1 cellular context compared by ENCODE assay signal in genomic region chr15:79004336-79004735, GRCh38.
A peak's percentile ranks its signal among the peaks of the same experiment; 100 is the strongest.
TF ChIP-seq lines count a peak whose summit lies in the region.

No MANE protein-coding gene starts in this region.

TF ChIP-seq in GM12878, 131 proteins besides CTCF, POLR2A, EP300 and RAD21 (continued from another document and continues in another):
- TF ChIP-seq, protein P1, sequence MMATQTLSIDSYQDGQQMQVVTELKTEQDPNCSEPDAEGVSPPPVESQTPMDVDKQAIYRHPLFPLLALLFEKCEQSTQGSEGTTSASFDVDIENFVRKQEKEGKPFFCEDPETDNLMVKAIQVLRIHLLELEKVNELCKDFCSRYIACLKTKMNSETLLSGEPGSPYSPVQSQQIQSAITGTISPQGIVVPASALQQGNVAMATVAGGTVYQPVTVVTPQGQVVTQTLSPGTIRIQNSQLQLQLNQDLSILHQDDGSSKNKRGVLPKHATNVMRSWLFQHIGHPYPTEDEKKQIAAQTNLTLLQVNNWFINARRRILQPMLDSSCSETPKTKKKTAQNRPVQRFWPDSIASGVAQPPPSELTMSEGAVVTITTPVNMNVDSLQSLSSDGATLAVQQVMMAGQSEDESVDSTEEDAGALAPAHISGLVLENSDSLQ (IDR thresholded peaks at IDR 0.05) = no peak
- TF ChIP-seq EED (IDR thresholded peaks at IDR 0.05; ENCODE audit: low read depth) (peak; percentile 100), ZNF592 (IDR thresholded peaks at IDR 0.05) (no peak), RELB (IDR thresholded peaks at IDR 0.05; ENCODE audit: low read depth) (peak; percentile 96), IKZF2 (IDR thresholded peaks at IDR 0.05) (peak; percentile 98 to 99), TCF3 (IDR thresholded peaks at IDR 0.05; ENCODE audit: borderline replicate concordance, insufficient read depth, low read depth, low read length) (peak; percentile 84; the same call in 1 of the 2 replicates), IRF4 (IDR thresholded peaks at IDR 0.05; ENCODE audit: low read depth, low read length) (peak; percentile 73), IKZF1 (conservative IDR thresholded peaks at IDR 0.05) (peak; percentile 99), SMC3 (IDR thresholded peaks at IDR 0.05; ENCODE audit: borderline replicate concordance, low read length) (no peak; the same call in 1 of the 2 replicates), CREB1 (IDR thresholded peaks at IDR 0.05; ENCODE audit: low read depth) (peak; percentile 76), BACH1 (IDR thresholded peaks at IDR 0.05; ENCODE audit: borderline replicate concordance) (peak; percentile 69; the same call in 1 of the 2 replicates), TCF7 (IDR thresholded peaks at IDR 0.05; ENCODE audit: borderline replicate concordance) (no peak), KAT2A (conservative IDR thresholded peaks at IDR 0.05; ENCODE audit: control insufficient read depth, low read depth, low read length) (no peak), ATF2 (IDR thresholded peaks at IDR 0.05; ENCODE audit: low read length) (peak; percentile 90; the same call in 1 of the 2 replicates), RUNX3 (IDR thresholded peaks at IDR 0.05; ENCODE audit: low read length) (peak; percentile 93), JUNB (IDR thresholded peaks at IDR 0.05) (peak; percentile 86), NBN (IDR thresholded peaks at IDR 0.05) (peak; percentile 80), KDM1A (IDR thresholded peaks at IDR 0.05; ENCODE audit: borderline replicate concordance) (no peak), NFXL1 (IDR thresholded peaks at IDR 0.05; ENCODE audit: borderline replicate concordance) (no peak), SREBF2 (IDR thresholded peaks at IDR 0.05; ENCODE audit: low read length) (no peak), DPF2 (IDR thresholded peaks at IDR 0.05) (peak; percentile 98), EGR1 (IDR thresholded peaks at IDR 0.05; ENCODE audit: borderline replicate concordance in 1 of 2, low read depth in 2 of 2, low read length in 2 of 2) (peak in 1 of 2 experiments; percentile 84; a peak in 2 of 3 replicates), ZNF384 (IDR thresholded peaks at IDR 0.05; ENCODE audit: borderline replicate concordance, low read depth, low read length) (no peak), NRF1 (conservative IDR thresholded peaks at IDR 0.05; ENCODE audit: low read depth, low read length) (no peak), BHLHE40 (IDR thresholded peaks at IDR 0.05; ENCODE audit: borderline replicate concordance in 1 of 2, low read depth in 2 of 2, low read length in 1 of 2) (peak; percentile 41 to 64; a peak in 1 of 4 replicates), FOS (IDR thresholded peaks at IDR 0.05; ENCODE audit: borderline replicate concordance, extremely low read depth, insufficient read length) (no peak), RAD51 (IDR thresholded peaks at IDR 0.05) (no peak), SIX5 (IDR thresholded peaks at IDR 0.05; ENCODE audit: low read depth, low read length, severe bottlenecking) (no peak), SREBF1 (IDR thresholded peaks at IDR 0.05; ENCODE audit: low read length) (no peak), SMAD5 (IDR thresholded peaks at IDR 0.05; ENCODE audit: low read depth) (no peak), RBBP5 (conservative IDR thresholded peaks at IDR 0.05) (no peak), BCLAF1 (IDR thresholded peaks at IDR 0.05) (no peak)
- TF ChIP-seq, protein P2, sequence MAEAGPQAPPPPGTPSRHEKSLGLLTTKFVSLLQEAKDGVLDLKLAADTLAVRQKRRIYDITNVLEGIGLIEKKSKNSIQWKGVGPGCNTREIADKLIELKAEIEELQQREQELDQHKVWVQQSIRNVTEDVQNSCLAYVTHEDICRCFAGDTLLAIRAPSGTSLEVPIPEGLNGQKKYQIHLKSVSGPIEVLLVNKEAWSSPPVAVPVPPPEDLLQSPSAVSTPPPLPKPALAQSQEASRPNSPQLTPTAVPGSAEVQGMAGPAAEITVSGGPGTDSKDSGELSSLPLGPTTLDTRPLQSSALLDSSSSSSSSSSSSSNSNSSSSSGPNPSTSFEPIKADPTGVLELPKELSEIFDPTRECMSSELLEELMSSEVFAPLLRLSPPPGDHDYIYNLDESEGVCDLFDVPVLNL (IDR thresholded peaks at IDR 0.05; ENCODE audit: low read depth, low read length) = no peak
- TF ChIP-seq, protein P3, sequence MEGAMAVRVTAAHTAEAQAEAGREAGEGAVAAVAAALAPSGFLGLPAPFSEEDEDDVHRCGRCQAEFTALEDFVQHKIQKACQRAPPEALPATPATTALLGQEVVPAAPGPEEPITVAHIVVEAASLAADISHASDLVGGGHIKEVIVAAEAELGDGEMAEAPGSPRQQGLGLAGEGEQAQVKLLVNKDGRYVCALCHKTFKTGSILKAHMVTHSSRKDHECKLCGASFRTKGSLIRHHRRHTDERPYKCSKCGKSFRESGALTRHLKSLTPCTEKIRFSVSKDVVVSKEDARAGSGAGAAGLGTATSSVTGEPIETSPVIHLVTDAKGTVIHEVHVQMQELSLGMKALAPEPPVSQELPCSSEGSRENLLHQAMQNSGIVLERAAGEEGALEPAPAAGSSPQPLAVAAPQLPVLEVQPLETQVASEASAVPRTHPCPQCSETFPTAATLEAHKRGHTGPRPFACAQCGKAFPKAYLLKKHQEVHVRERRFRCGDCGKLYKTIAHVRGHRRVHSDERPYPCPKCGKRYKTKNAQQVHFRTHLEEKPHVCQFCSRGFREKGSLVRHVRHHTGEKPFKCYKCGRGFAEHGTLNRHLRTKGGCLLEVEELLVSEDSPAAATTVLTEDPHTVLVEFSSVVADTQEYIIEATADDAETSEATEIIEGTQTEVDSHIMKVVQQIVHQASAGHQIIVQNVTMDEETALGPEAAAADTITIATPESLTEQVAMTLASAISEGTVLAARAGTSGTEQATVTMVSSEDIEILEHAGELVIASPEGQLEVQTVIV (IDR thresholded peaks at IDR 0.05; ENCODE audit: borderline replicate concordance, partially characterized antibody) = no peak
- TF ChIP-seq, protein P4, sequence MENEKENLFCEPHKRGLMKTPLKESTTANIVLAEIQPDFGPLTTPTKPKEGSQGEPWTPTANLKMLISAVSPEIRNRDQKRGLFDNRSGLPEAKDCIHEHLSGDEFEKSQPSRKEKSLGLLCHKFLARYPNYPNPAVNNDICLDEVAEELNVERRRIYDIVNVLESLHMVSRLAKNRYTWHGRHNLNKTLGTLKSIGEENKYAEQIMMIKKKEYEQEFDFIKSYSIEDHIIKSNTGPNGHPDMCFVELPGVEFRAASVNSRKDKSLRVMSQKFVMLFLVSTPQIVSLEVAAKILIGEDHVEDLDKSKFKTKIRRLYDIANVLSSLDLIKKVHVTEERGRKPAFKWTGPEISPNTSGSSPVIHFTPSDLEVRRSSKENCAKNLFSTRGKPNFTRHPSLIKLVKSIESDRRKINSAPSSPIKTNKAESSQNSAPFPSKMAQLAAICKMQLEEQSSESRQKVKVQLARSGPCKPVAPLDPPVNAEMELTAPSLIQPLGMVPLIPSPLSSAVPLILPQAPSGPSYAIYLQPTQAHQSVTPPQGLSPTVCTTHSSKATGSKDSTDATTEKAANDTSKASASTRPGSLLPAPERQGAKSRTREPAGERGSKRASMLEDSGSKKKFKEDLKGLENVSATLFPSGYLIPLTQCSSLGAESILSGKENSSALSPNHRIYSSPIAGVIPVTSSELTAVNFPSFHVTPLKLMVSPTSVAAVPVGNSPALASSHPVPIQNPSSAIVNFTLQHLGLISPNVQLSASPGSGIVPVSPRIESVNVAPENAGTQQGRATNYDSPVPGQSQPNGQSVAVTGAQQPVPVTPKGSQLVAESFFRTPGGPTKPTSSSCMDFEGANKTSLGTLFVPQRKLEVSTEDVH (IDR thresholded peaks at IDR 0.05; ENCODE audit: low read depth, partially characterized antibody) = no peak
- TF ChIP-seq, protein P5, sequence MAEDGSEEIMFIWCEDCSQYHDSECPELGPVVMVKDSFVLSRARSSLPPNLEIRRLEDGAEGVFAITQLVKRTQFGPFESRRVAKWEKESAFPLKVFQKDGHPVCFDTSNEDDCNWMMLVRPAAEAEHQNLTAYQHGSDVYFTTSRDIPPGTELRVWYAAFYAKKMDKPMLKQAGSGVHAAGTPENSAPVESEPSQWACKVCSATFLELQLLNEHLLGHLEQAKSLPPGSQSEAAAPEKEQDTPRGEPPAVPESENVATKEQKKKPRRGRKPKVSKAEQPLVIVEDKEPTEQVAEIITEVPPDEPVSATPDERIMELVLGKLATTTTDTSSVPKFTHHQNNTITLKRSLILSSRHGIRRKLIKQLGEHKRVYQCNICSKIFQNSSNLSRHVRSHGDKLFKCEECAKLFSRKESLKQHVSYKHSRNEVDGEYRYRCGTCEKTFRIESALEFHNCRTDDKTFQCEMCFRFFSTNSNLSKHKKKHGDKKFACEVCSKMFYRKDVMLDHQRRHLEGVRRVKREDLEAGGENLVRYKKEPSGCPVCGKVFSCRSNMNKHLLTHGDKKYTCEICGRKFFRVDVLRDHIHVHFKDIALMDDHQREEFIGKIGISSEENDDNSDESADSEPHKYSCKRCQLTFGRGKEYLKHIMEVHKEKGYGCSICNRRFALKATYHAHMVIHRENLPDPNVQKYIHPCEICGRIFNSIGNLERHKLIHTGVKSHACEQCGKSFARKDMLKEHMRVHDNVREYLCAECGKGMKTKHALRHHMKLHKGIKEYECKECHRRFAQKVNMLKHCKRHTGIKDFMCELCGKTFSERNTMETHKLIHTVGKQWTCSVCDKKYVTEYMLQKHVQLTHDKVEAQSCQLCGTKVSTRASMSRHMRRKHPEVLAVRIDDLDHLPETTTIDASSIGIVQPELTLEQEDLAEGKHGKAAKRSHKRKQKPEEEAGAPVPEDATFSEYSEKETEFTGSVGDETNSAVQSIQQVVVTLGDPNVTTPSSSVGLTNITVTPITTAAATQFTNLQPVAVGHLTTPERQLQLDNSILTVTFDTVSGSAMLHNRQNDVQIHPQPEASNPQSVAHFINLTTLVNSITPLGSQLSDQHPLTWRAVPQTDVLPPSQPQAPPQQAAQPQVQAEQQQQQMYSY (CRISPR knock-in tag; IDR thresholded peaks at IDR 0.05) = no peak
